ENCODE assay signal across 18 cellular contexts in genomic region chr11:76169473-76169881, GRCh38. TPM values are rescaled to one million over a fixed set of nuclear protein-coding genes. Genes with fewer than 3 reads are reported as not detected.
DNase-seq lines count a peak whose midpoint lies in the region; ATAC-seq, FAIRE-seq and TF ChIP-seq lines count a peak whose summit lies in the region.
"Had no signal": no experiment of that assay in that cellular context is flagged by ENCODE, and none has a peak within 500 bp of the region (broad histone marks: within the 10 kb centered on the region; RNA-seq: fewer than 3 reads in every experiment).

No MANE protein-coding gene starts in this region.

- H4K20me1 ChIP-seq in H9 (ENCODE audit: control insufficient read depth, insufficient read depth, insufficient read length) (no peaks in the 10 kb centered on the region), GM12878 (ENCODE audit: control insufficient read depth, insufficient read depth) (no peaks in the 10 kb centered on the region), Karpas-422 (ENCODE audit: insufficient read depth, low read depth, low read length) (no peaks in the 10 kb centered on the region)

- no peaks in the 10 kb centered on the region for H3K36me3 Mint-ChIP-seq in H9 (ENCODE audit: insufficient read depth in 1 of 3, low read depth in 3 of 3)

- H3K79me1 ChIP-seq in H9 (ENCODE audit: insufficient read depth, low read depth, low read length, poor library complexity, severe bottlenecking): no peaks in the 10 kb centered on the region

- no peak overlapping the region for H2BK15ac ChIP-seq in H9 (ENCODE audit: low read depth, low read length)

- no peaks in the 10 kb centered on the region for H3K9me2 ChIP-seq in Karpas-422 (replicated peaks; ENCODE audit: insufficient read depth, low read length)

- no peak overlapping the region for H3T11ph ChIP-seq in H9 (ENCODE audit: low read length)

- H3K9me3 Mint-ChIP-seq in H9: no peaks in the 10 kb centered on the region; a peak in 2 of 5 replicates
- H3K9me3 Mint-ChIP-seq: activated CD8-positive, alpha-beta T cell treated with anti-CD3 and anti-CD28 coated beads for 36 hours; activated T-helper 17 cell treated with anti-CD3 and anti-CD28 coated beads, Interleukin-2, amount 50 U/mL, for 72 hours had no signal

- no peak overlapping the region for H3K4me3 Mint-ChIP-seq in H9
- H3K4me3 Mint-ChIP-seq: activated CD8-positive, alpha-beta T cell treated with anti-CD3 and anti-CD28 coated beads for 36 hours; activated T-helper 17 cell treated with anti-CD3 and anti-CD28 coated beads, Interleukin-2, amount 50 U/mL, for 72 hours had no signal

- H3K79me2 ChIP-seq in H9 (ENCODE audit: insufficient read depth, low read length) (no peaks in the 10 kb centered on the region), GM12878 (ENCODE audit: control insufficient read depth, insufficient read depth, low read length) (no peaks in the 10 kb centered on the region), Karpas-422 (ENCODE audit: low read length) (no peaks in the 10 kb centered on the region)

- H4K91ac ChIP-seq in H9 (ENCODE audit: insufficient read length, low read depth, low read length): no peak overlapping the region

- H3K23ac ChIP-seq in H9 (ENCODE audit: insufficient read length, low read depth, low read length): no peak overlapping the region

- H3K14ac ChIP-seq in H9 (ENCODE audit: insufficient read depth, low read length): peak overlapping the region; percentile 37; the same call in 1 of the 2 replicates

- no peaks in the 10 kb centered on the region for H3K4me1 Mint-ChIP-seq in H9
- H3K4me1 Mint-ChIP-seq: activated T-helper 17 cell treated with anti-CD3 and anti-CD28 coated beads, Interleukin-2, amount 50 U/mL, for 72 hours had no signal

- CTCF ChIA-PET in GM12878 (lab: Yijun Ruan, JAX): interaction anchor here (0.8 to 1.4 kb wide), 2 partner anchors 17 to 273 kb away, joined by 3 to 9 read pairs; no protein-coding TSS in a partner anchor

- H3K4me1 ChIP-seq in BE2C: peaks cover 12% of the 10 kb centered on the region
- 0 out of 2 replicates have a peak, but pooled peaks cover 2% of the 10 kb centered on the region for H3K4me1 ChIP-seq in H9 (ENCODE audit: insufficient read depth, low read length)
- H3K4me1 ChIP-seq in GM12878 (ENCODE audit: control insufficient read depth, insufficient read depth, low read length): peaks cover 17% of the 10 kb centered on the region
- no peaks in the 10 kb centered on the region for H3K4me1 ChIP-seq in Karpas-422 (ENCODE audit: low read length)
- H3K4me1 ChIP-seq: HAP-1, left lung, stomach had no signal

- no peak overlapping the region for H3K56ac ChIP-seq in H9 (ENCODE audit: insufficient read length, low read depth, low read length)

- FAIRE-seq in GM12878 (lab: Jason Lieb, UNC): no peak
- FAIRE-seq: urothelium cell line had no signal

- H3K27me3 Mint-ChIP-seq in H9 (ENCODE audit: low read depth): peaks cover 73% of the 10 kb centered on the region
- H3K27me3 Mint-ChIP-seq: activated CD8-positive, alpha-beta T cell treated with anti-CD3 and anti-CD28 coated beads for 36 hours; activated T-helper 17 cell treated with anti-CD3 and anti-CD28 coated beads, Interleukin-2, amount 50 U/mL, for 72 hours had no signal

- no peak for TF ChIP-seq CTCF in BE2C (IDR thresholded peaks at IDR 0.05; ENCODE audit: low read depth, low read length)
- no peak for TF ChIP-seq CTCF in H9 (conservative IDR thresholded peaks at IDR 0.05)
- TF ChIP-seq CTCF in GM12878 (IDR thresholded peaks at IDR 0.05 in 2 of 3, conservative IDR thresholded peaks at IDR 0.05 in 1 of 3; ENCODE audit: control insufficient read depth in 2 of 3, extremely low read depth in 1 of 3, insufficient read depth in 1 of 3, low read depth in 3 of 3, low read length in 3 of 3): no peak

- no peak overlapping the region for H3K4me2 ChIP-seq in H9 (ENCODE audit: insufficient read depth, insufficient read length, low read length)
- H3K4me2 ChIP-seq in GM12878 (ENCODE audit: control insufficient read depth, insufficient read depth): peak overlapping the region; percentile 66
- no peak overlapping the region for H3K4me2 ChIP-seq in Karpas-422 (ENCODE audit: low read depth, low read length, poor library complexity, severe bottlenecking)

- H3K4me3 ChIP-seq in BE2C (ENCODE audit: low read depth, low read length) (no peak overlapping the region), GM12878 (no peak overlapping the region), Karpas-422 (ENCODE audit: low read length) (no peak overlapping the region)
- H3K4me3 ChIP-seq: HAP-1, left lung, ovary, stomach had no signal

- peak; percentile 53 for ATAC-seq in GM18511 (IDR thresholded peaks at IDR 0.05; ENCODE audit: unreplicated experiment)
- ATAC-seq in GM12878: peak; percentile 85
- no peak for ATAC-seq in HG03521 (IDR thresholded peaks at IDR 0.05; ENCODE audit: unreplicated experiment)
- ATAC-seq: activated CD8-positive, alpha-beta T cell treated with anti-CD3 and anti-CD28 coated beads for 36 hours; activated T-helper 17 cell treated with anti-CD3 and anti-CD28 coated beads, Interleukin-2, amount 50 U/mL, for 72 hours; left lung had no signal

- H2BK12ac ChIP-seq in H9 (ENCODE audit: insufficient read length, low read depth, low read length): no peak overlapping the region

- no peak for TF ChIP-seq RAD21 in GM12878 (IDR thresholded peaks at IDR 0.05; ENCODE audit: insufficient read depth, low read depth, low read length)

- peak; percentile 80 for DNase-seq in BE2C
- DNase-seq in H9: no peak
- peak; percentile 27 for DNase-seq in GM12878 (ENCODE audit: low read depth, low spot score)
- DNase-seq in Karpas-422: no peak
- no peak for DNase-seq in activated naive CD4-positive, alpha-beta T cell treated with Interleukin-2 at 50 U/mL for 16 hours
- DNase-seq in GM03348 (ENCODE audit: low spot score): no peak
- DNase-seq: activated CD8-positive, alpha-beta T cell treated with anti-CD3 and anti-CD28 coated beads for 36 hours; amniotic stem cell; cerebellar nuclear complex; left lung; NCI-H510A treated with DMSO at 0.1 percent for 48 hours; ovary; stomach had no signal

- no peak overlapping the region for H2BK20ac ChIP-seq in H9 (ENCODE audit: low read depth, low read length, poor library complexity, severe bottlenecking)

- H3K9me3 ChIP-seq in BE2C (no peaks in the 10 kb centered on the region), H9 (ENCODE audit: control insufficient read depth, low read depth, low read length) (no peaks in the 10 kb centered on the region), GM12878 (replicated peaks; ENCODE audit: control insufficient read depth, insufficient read depth, low read length) (no peaks in the 10 kb centered on the region), Karpas-422 (ENCODE audit: low read length) (no peaks in the 10 kb centered on the region)
- H3K9me3 ChIP-seq: HAP-1, left lung, ovary, stomach had no signal

- TF ChIP-seq POLR2A in GM12878 (IDR thresholded peaks at IDR 0.05; ENCODE audit: low read depth, low read length): no peak

- in situ Hi-C loops in GM12878 (cut with MboI): no loop called here

- H2BK5ac ChIP-seq in H9 (ENCODE audit: insufficient read length, low read length): no peak overlapping the region

- no peak overlapping the region for H2AFZ ChIP-seq in H9 (ENCODE audit: low read length)
- H2AFZ ChIP-seq in GM12878 (ENCODE audit: control insufficient read depth, low read depth, low read length): peak overlapping the region; percentile 53
- H2AFZ ChIP-seq in Karpas-422 (ENCODE audit: low read length): no peak overlapping the region

- RAD21 ChIA-PET in GM12878 (lab: Charles Lee; ENCODE audit: unreplicated experiment): interaction anchor here (0.8 kb wide), 1 partner anchor 248 kb away, joined by 3 read pairs; no protein-coding TSS in a partner anchor

- intact Hi-C loops in GM12878 (cut with micrococcal nuclease; ENCODE audit: unreplicated experiment): loop anchor here (5.0 kb wide), 1 partner anchor 38 kb away; the partner anchor contains the start of gene WNT11

- no peaks in the 10 kb centered on the region for H3K23me2 ChIP-seq in H9 (ENCODE audit: insufficient read length, low read depth, low read length, poor library complexity, severe bottlenecking)

- POLR2A ChIA-PET in GM12878 (lab: Charles Lee): no interaction called here

- H4K8ac ChIP-seq in H9 (replicated peaks; ENCODE audit: insufficient read length, low read depth, low read length): no peak overlapping the region

- H2AK5ac ChIP-seq in H9 (ENCODE audit: insufficient read length, low read length): no peak overlapping the region

- H2BK120ac ChIP-seq in H9 (ENCODE audit: low read depth, low read length, poor library complexity, severe bottlenecking): no peak overlapping the region

- H3K36me3 ChIP-seq in BE2C (no peaks in the 10 kb centered on the region), GM12878 (ENCODE audit: control insufficient read depth in 2 of 2, insufficient read depth in 2 of 2, low read length in 1 of 2) (no peaks in the 10 kb centered on the region), Karpas-422 (ENCODE audit: insufficient read depth, low read length) (no peaks in the 10 kb centered on the region)
- H3K36me3 ChIP-seq: HAP-1, left lung, ovary, stomach had no signal

- H3K27ac ChIP-seq in H9 (ENCODE audit: insufficient read length, low read depth, low read length): no peak overlapping the region
- H3K27ac ChIP-seq in GM12878 (ENCODE audit: control insufficient read depth, insufficient read depth): no peak overlapping the region
- H3K27ac ChIP-seq in Karpas-422 (ENCODE audit: low read length): no peak overlapping the region
- H3K27ac ChIP-seq: left lung, ovary, stomach had no signal

- no CpG with 5 or more reads among the region's 15 CpGs for WGBS in H9 (ENCODE audit: extremely low coverage, insufficient read length, low lambda C conversion rate)
- 2% methylated on average over 15 of the region's 15 CpGs for WGBS in GM12878 (ENCODE audit: insufficient coverage, insufficient replicate concordance, low lambda C conversion rate, missing lambda C conversion rate)

- H3K18ac ChIP-seq in H9 (ENCODE audit: insufficient read length, low read depth, low read length): no peak overlapping the region

- no peak overlapping the region for H3K27ac Mint-ChIP-seq in H9
- H3K27ac Mint-ChIP-seq: activated CD8-positive, alpha-beta T cell treated with anti-CD3 and anti-CD28 coated beads for 36 hours had no signal

- no peak overlapping the region for H4K5ac ChIP-seq in H9 (ENCODE audit: insufficient read length, low read depth, low read length)

- H3K27me3 ChIP-seq in BE2C (no peaks in the 10 kb centered on the region), H9 (ENCODE audit: insufficient read depth, low read length) (no peaks in the 10 kb centered on the region; the same call in 1 of the 2 replicates), GM12878 (replicated peaks in 1 of 2; ENCODE audit: control insufficient read depth in 2 of 2, insufficient read depth in 2 of 2, low read length in 1 of 2) (no peaks in the 10 kb centered on the region), Karpas-422 (ENCODE audit: low read length) (no peaks in the 10 kb centered on the region)
- H3K27me3 ChIP-seq: left lung, ovary, stomach had no signal

- SMC1A ChIA-PET in GM12878 (lab: Charles Lee; ENCODE audit: uncharacterized antibody, unreplicated experiment): no interaction called here

- BruUV-seq in GM12878 (replicated peaks; lab: Mats Ljungman, UMichigan): no TSS peak

- peak; percentile 14 to 52; a peak in 1 of 4 replicates for TF ChIP-seq EP300 in GM12878 (IDR thresholded peaks at IDR 0.05; ENCODE audit: borderline replicate concordance in 1 of 2, control insufficient read depth in 1 of 2, low read depth in 2 of 2, low read length in 2 of 2)

- H3K9ac ChIP-seq in H9 (ENCODE audit: extremely low read depth, insufficient read length, low read length): no peak overlapping the region
- H3K9ac ChIP-seq in GM12878 (ENCODE audit: control insufficient read depth, insufficient read depth, low read length): no peak overlapping the region
- H3K9ac ChIP-seq in Karpas-422 (ENCODE audit: low read length): no peak overlapping the region

- H3K4ac ChIP-seq in H9 (ENCODE audit: low read depth, low read length): no peak overlapping the region

RNA-seq across cellular contexts. Expression of gene WNT11, which starts 36.8 kb away (rescaled TPM):
- 1.8 TPM for polyA plus RNA-seq in BE2C (2012; ENCODE audit: insufficient read depth, insufficient read length, low read depth)
- 0.18 TPM in 1 of 2 replicates, not detected in the other for total RNA-seq in H9 (2021)
- total RNA-seq in GM12878 (2013; cell fraction: nucleolus; rRNA removed): not detected in 2 replicates
- not detected in 2 replicates for total RNA-seq in GM12878 (2014; rRNA removed)
- not detected in 2 replicates for total RNA-seq in GM12878 (2014; rRNA removed; fragmentation: Illumina TruSeq; extraction: Trizol)
- total RNA-seq in GM12878 (2021): not detected in 2 replicates
- 0.17 TPM for polyA plus RNA-seq in GM12878 (2011; ENCODE audit: low read depth)
- polyA plus RNA-seq in GM12878 (2011; rRNA removed): 0.05 TPM in 1 of 2 replicates, not detected in the other
- polyA plus RNA-seq in GM12878 (2011; cell fraction: cytosol; rRNA removed): 0.03 TPM in 1 of 2 replicates, not detected in the other
- 0.15 TPM in 1 of 2 replicates, not detected in the other for polyA plus RNA-seq in GM12878 (2011; cell fraction: nucleus; rRNA removed)
- polyA plus RNA-seq in GM12878 (2012): 0.27 TPM in 1 of 2 replicates, not detected in the other
- polyA plus RNA-seq in GM12878 (2014; fragmentation: Illumina TruSeq; extraction: Trizol): not detected in 2 replicates
- polyA plus RNA-seq in GM12878 (2014; fragmentation: Nextera tagmentation; extraction: Ambion mirVana): not detected
- 0.53 TPM in 1 of 2 replicates, not detected in the other for polyA plus RNA-seq in GM12878 (2014; rRNA removed)
- under 1 TPM in 1 of 2 experiments, not detected in 1; 0.19 TPM for polyA plus RNA-seq in GM12878 (2016; fragmentation: Nextera tagmentation; extraction: Ambion mirVana)
- not detected in 2 replicates for polyA minus RNA-seq in GM12878 (2011; rRNA and poly(A)+ RNA removed)
- not detected in 2 replicates for polyA minus RNA-seq in GM12878 (2011; cell fraction: cytosol; rRNA and poly(A)+ RNA removed)
- polyA minus RNA-seq in GM12878 (2011; cell fraction: nucleus; rRNA and poly(A)+ RNA removed): not detected in 2 replicates
- 0.07 and 0.30 TPM in 2 replicates for total RNA-seq in Karpas-422 (2014; rRNA removed; shearing (Covaris generic); ENCODE audit: low replicate concordance)
- total RNA-seq: activated T-helper 17 cell treated with anti-CD3 and anti-CD28 coated beads, Interleukin-2, amount 50 U/mL, for 72 hours had no signal

Comparison
In these comparisons a context has a peak if more than half of its experiments do, and no peak if none do; other contexts are left out.
1. DNase-seq: peak in BE2C (single experiment) and GM12878 (single experiment); none in H9 (single experiment), Karpas-422 (single experiment), activated naive CD4-positive, alpha-beta T cell treated with Interleukin-2 at 50 U/mL for 16 hours (single experiment) and GM03348 (single experiment).